1 cellular context compared by ENCODE assay signal in the genomic region with DNA sequence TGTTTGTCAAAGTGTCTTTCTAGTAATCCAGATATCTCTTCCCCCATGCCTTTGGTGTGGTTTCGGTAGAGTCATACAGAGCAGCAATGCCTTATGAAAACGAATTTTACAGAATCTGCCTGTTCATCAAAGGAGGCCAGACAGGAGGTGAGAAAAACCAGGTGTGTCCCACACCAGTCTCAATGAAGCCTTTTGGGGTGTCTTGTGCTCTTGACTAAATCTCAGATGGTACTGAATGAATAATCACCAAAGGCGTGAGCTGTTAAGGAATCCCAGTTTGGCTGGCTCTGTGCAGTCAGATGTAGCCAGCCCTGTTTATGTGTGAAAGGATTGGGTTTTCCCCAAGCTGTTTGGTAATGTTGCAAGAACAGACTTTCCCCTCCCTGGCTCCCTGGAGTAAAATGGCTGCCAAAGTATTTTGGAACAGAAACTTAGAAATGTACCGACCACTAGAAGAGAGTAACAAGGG.
TF ChIP-seq lines count a peak whose summit lies in the region.

No MANE protein-coding gene starts in this region.

TF ChIP-seq in GM12878, 131 proteins besides CTCF, POLR2A, EP300 and RAD21 (continued from another document):
- TF ChIP-seq, protein P1, sequence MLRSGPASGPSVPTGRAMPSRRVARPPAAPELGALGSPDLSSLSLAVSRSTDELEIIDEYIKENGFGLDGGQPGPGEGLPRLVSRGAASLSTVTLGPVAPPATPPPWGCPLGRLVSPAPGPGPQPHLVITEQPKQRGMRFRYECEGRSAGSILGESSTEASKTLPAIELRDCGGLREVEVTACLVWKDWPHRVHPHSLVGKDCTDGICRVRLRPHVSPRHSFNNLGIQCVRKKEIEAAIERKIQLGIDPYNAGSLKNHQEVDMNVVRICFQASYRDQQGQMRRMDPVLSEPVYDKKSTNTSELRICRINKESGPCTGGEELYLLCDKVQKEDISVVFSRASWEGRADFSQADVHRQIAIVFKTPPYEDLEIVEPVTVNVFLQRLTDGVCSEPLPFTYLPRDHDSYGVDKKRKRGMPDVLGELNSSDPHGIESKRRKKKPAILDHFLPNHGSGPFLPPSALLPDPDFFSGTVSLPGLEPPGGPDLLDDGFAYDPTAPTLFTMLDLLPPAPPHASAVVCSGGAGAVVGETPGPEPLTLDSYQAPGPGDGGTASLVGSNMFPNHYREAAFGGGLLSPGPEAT (IDR thresholded peaks at IDR 0.05; ENCODE audit: low read depth): no peak
TF ChIP-seq in GM12878: peak in this region for 32.
